10 cellular contexts compared by ENCODE assay signal in genomic region chr14:68404652-68405183, GRCh38.
DNase-seq lines count a peak whose midpoint lies in the region; ATAC-seq and TF ChIP-seq lines count a peak whose summit lies in the region.
"Had no signal": no experiment of that assay in that cellular context is flagged by ENCODE, and none has a peak within 500 bp of the region (broad histone marks: within the 10 kb centered on the region; RNA-seq: fewer than 3 reads in every experiment).

No MANE protein-coding gene starts in this region.

- TF ChIP-seq CTCF in esophagus squamous epithelium (IDR thresholded peaks at IDR 0.05) (no peak), stomach (IDR thresholded peaks at IDR 0.05) (no peak), PC-3 (conservative IDR thresholded peaks at IDR 0.05; ENCODE audit: low read depth, low read length) (no peak)

- DNase-seq in activated effector memory CD4-positive, alpha-beta T cell treated with anti-CD3 and anti-CD28 coated beads, Interleukin-2, amount 50 U/mL, for 16 hours, result peak; percentile 64
- no peak for DNase-seq in activated effector memory CD4-positive, alpha-beta T cell treated with Interleukin-2 at 50 U/mL for 16 hours
- DNase-seq in T-helper 2 cell treated with Interferon-gamma antibody and Interleukin-4, amounts not matched to agents 5 μg/mL and 100 μg/mL, for 36 hours (ENCODE audit: low spot score), result peak; percentile 35
- no peak for DNase-seq in esophagus squamous epithelium (lab: John Stamatoyannopoulos, UW)
- DNase-seq in stomach, result no peak
- no peak for DNase-seq in PC-3
- no peak for DNase-seq in retina
- no peak for DNase-seq in HPDE6-E6E7 (ENCODE audit: extremely low spot score)
- DNase-seq: head of caudate nucleus, ovary had no signal

- H3K36me3 ChIP-seq in esophagus squamous epithelium, result no peaks in the 10 kb centered on the region
- no peaks in the 10 kb centered on the region for H3K36me3 ChIP-seq in stomach
- no peaks in the 10 kb centered on the region for H3K36me3 ChIP-seq in PC-3 (ENCODE audit: low read depth, low read length)
- H3K36me3 ChIP-seq: ovary had no signal

- no peak overlapping the region for H3K4me3 Mint-ChIP-seq in T-helper 2 cell treated with Interferon-gamma antibody and Interleukin-4, amounts not matched to agents 5 μg/mL and 100 μg/mL, for 36 hours

- no peaks in the 10 kb centered on the region for H3K9me3 Mint-ChIP-seq in T-helper 2 cell treated with Interferon-gamma antibody and Interleukin-4, amounts not matched to agents 5 μg/mL and 100 μg/mL, for 36 hours

- H3K27me3 ChIP-seq in esophagus squamous epithelium (no peaks in the 10 kb centered on the region), stomach (no peaks in the 10 kb centered on the region), PC-3 (ENCODE audit: low read length) (no peaks in the 10 kb centered on the region)
- H3K27me3 ChIP-seq: ovary had no signal

- H3F3A ChIP-seq in PC-3 (ENCODE audit: low read length, unreplicated experiment), result no peaks in the 10 kb centered on the region

- no peak overlapping the region for H3K4me3 ChIP-seq in esophagus squamous epithelium
- H3K4me3 ChIP-seq in stomach, result no peak overlapping the region
- H3K4me3 ChIP-seq in PC-3 (ENCODE audit: low read length), result no peak overlapping the region
- H3K4me3 ChIP-seq: ovary had no signal

- H3K36me3 Mint-ChIP-seq in T-helper 2 cell treated with Interferon-gamma antibody and Interleukin-4, amounts not matched to agents 5 μg/mL and 100 μg/mL, for 36 hours (ENCODE audit: low read depth), result no peaks in the 10 kb centered on the region

- no peaks in the 10 kb centered on the region for H3K79me2 ChIP-seq in PC-3 (ENCODE audit: low read length)

- H3K4me1 ChIP-seq in esophagus squamous epithelium (peaks cover 19 to 70% (median 40%) of the 10 kb centered on the region in 3 donors), stomach (peaks cover 0 to 61% (median 26%) of the 10 kb centered on the region in 4 donors), PC-3 (ENCODE audit: insufficient read depth, low read length) (peaks cover 33% of the 10 kb centered on the region)

- H3K9me2 ChIP-seq in PC-3 (replicated peaks; ENCODE audit: low read length), result no peaks in the 10 kb centered on the region

- peak overlapping the region; percentile 4 for H3K27ac Mint-ChIP-seq in T-helper 2 cell treated with Interferon-gamma antibody and Interleukin-4, amounts not matched to agents 5 μg/mL and 100 μg/mL, for 36 hours

- CTCF ChIA-PET in PC-3 (lab: Charles Lee), result no interaction called here

- peak overlapping the region; percentile 15 to 75 (median 72) for H3K27ac ChIP-seq in esophagus squamous epithelium
- peak overlapping the region in 3 of 5 donors; percentile 17 to 65 (median 34) for H3K27ac ChIP-seq in stomach
- H3K27ac ChIP-seq in PC-3 (ENCODE audit: low read length), result no peak overlapping the region

- H3K27me3 Mint-ChIP-seq in T-helper 2 cell treated with Interferon-gamma antibody and Interleukin-4, amounts not matched to agents 5 μg/mL and 100 μg/mL, for 36 hours (ENCODE audit: low read depth), result no peaks in the 10 kb centered on the region

- H4K20me1 ChIP-seq in PC-3 (ENCODE audit: low read length), result no peaks in the 10 kb centered on the region

- intact Hi-C loops in esophagus squamous epithelium (cut with DNase I) (no loop called here), stomach (cut with DNase I; ENCODE audit: low total_unique reads) (no loop called here), PC-3 (cut with micrococcal nuclease) (no loop called here)

- TF ChIP-seq POLR2A in esophagus squamous epithelium (IDR thresholded peaks at IDR 0.05), result no peak
- TF ChIP-seq POLR2A in stomach (IDR thresholded peaks at IDR 0.05), result no peak

- 54 to 60% methylated on average over 5 of the region's 5 CpGs for WGBS in esophagus squamous epithelium, 2 donors
- 62 to 75% (median 65%) methylated on average over 5 of the region's 5 CpGs for WGBS in stomach, 5 donors

- POLR2A ChIA-PET in PC-3 (lab: Charles Lee; ENCODE audit: unreplicated experiment), result no interaction called here

- H3K9me3 ChIP-seq in esophagus squamous epithelium (no peaks in the 10 kb centered on the region), stomach (no peaks in the 10 kb centered on the region), PC-3 (ENCODE audit: low read length) (no peaks in the 10 kb centered on the region)
- H3K9me3 ChIP-seq: ovary had no signal

- no TSS peak for BruUV-seq in PC-3 (replicated peaks; lab: Mats Ljungman, UMichigan)

- H3K4me1 Mint-ChIP-seq in T-helper 2 cell treated with Interferon-gamma antibody and Interleukin-4, amounts not matched to agents 5 μg/mL and 100 μg/mL, for 36 hours (ENCODE audit: low read depth), result peaks cover 10% of the 10 kb centered on the region

- TF ChIP-seq EP300 in stomach (IDR thresholded peaks at IDR 0.05), result no peak

- no peak overlapping the region for H3K9ac ChIP-seq in PC-3 (ENCODE audit: low read length)

- no peak for ATAC-seq in PC-3

- H3K4me2 ChIP-seq in PC-3 (ENCODE audit: low read length), result no peak overlapping the region

- no peak overlapping the region for H2AFZ ChIP-seq in PC-3 (ENCODE audit: low read length)

Comparison
In these comparisons a context has a peak if more than half of its experiments do, and no peak if none do; other contexts are left out.
1. DNase-seq: peak in activated effector memory CD4-positive, alpha-beta T cell treated with anti-CD3 and anti-CD28 coated beads, Interleukin-2, amount 50 U/mL, for 16 hours (single experiment) and T-helper 2 cell treated with Interferon-gamma antibody and Interleukin-4, amounts not matched to agents 5 μg/mL and 100 μg/mL, for 36 hours (single experiment); none in activated effector memory CD4-positive, alpha-beta T cell treated with Interleukin-2 at 50 U/mL for 16 hours (single experiment), esophagus squamous epithelium (single experiment), stomach (single experiment), PC-3 (single experiment), retina (single experiment) and HPDE6-E6E7 (single experiment).